ENCODE assay signal across 1 cellular context in genomic region chr22:45671051-45671782, GRCh38.
TF ChIP-seq lines count a peak whose summit lies in the region.

No MANE protein-coding gene starts in this region.

TF ChIP-seq in GM12878, 131 proteins besides CTCF, POLR2A, EP300 and RAD21 (continued from another document):
- TF ChIP-seq, protein P1, sequence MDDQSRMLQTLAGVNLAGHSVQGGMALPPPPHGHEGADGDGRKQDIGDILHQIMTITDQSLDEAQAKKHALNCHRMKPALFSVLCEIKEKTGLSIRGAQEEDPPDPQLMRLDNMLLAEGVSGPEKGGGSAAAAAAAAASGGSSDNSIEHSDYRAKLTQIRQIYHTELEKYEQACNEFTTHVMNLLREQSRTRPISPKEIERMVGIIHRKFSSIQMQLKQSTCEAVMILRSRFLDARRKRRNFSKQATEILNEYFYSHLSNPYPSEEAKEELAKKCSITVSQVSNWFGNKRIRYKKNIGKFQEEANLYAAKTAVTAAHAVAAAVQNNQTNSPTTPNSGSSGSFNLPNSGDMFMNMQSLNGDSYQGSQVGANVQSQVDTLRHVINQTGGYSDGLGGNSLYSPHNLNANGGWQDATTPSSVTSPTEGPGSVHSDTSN (IDR thresholded peaks at IDR 0.05; ENCODE audit: insufficient replicate concordance, low read depth, low read length) = peak; percentile 81
- TF ChIP-seq IRF5 (IDR thresholded peaks at IDR 0.05; ENCODE audit: borderline replicate concordance) (no peak), GATAD2B (conservative IDR thresholded peaks at IDR 0.05; ENCODE audit: low read depth) (no peak), PKNOX1 (IDR thresholded peaks at IDR 0.05) (peak; percentile 91), TCF7 (IDR thresholded peaks at IDR 0.05; ENCODE audit: borderline replicate concordance) (no peak), ZBTB40 (IDR thresholded peaks at IDR 0.05; ENCODE audit: borderline replicate concordance) (0 out of 2 replicates have a peak, but pooled peaks have one; percentile 70), MEF2B (IDR thresholded peaks at IDR 0.05; ENCODE audit: partially characterized antibody, poor library complexity, severe bottlenecking) (peak; percentile 17)
